In the genomic region with DNA sequence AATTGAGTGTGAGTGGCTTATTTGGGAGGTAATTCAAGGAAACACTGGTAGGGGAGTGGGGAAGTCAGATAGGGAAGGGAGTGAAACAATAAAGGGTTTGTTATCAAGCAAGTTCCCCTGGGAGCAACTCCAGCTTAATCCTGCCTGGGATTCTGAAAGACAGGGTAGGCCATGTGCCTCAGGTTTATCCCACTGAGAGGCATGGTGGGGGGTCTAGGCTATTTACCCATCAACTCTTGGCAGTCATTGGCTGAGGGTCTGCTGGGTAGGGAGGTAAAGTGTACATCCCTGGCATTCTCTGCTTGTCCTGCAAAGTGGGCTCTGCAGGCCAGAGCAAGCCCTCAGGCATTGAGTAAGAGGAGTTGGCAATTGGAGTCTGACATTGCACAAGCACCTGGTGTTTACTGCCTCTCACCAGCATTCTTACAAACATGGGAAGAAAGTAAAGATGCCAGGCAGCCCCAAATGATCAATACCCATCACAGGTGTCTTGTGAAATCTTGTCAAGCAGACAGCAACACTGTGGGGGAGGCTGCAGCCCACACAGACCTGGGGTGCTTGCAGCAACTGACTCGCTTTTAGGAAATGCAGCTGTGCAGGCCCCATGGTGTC, we compare ENCODE assay signal across 13 cellular contexts.
DNase-seq lines count a peak whose midpoint lies in the region; ATAC-seq and TF ChIP-seq lines count a peak whose summit lies in the region.
"Had no signal": no experiment of that assay in that cellular context is flagged by ENCODE, and none has a peak within 500 bp of the region (broad histone marks: within the 10 kb centered on the region; RNA-seq: fewer than 3 reads in every experiment).

No MANE protein-coding gene starts in this region.

- H3K4me3 ChIP-seq in endodermal cell (ENCODE audit: low read length) (no peak overlapping the region), thymus (ENCODE audit: low read length) (no peak overlapping the region)

- peaks cover 26% of the 10 kb centered on the region for H3K27me3 ChIP-seq in endodermal cell (ENCODE audit: control insufficient read depth, insufficient read depth, low read length, poor library complexity, severe bottlenecking)
- no peaks in the 10 kb centered on the region for H3K27me3 ChIP-seq in thymus (ENCODE audit: control insufficient read depth, insufficient read depth)

- no peak overlapping the region for H3K9ac ChIP-seq in endodermal cell (ENCODE audit: extremely low read depth, low read length, poor library complexity, severe bottlenecking)

- no peaks in the 10 kb centered on the region for H3K36me3 Mint-ChIP-seq in endodermal cell (ENCODE audit: low read depth)
- H3K36me3 Mint-ChIP-seq: brain had no signal

- H3K9me3 Mint-ChIP-seq in endodermal cell = no peaks in the 10 kb centered on the region
- H3K9me3 Mint-ChIP-seq: activated T-helper 17 cell treated with anti-CD3 and anti-CD28 coated beads, Interleukin-2, amount 50 U/mL, for 72 hours; brain had no signal

- 96 to 100% methylated on average over 1 of the region's 1 CpG for WGBS in endodermal cell (ENCODE audit: insufficient coverage in 1 of 2, insufficient read length in 1 of 2), 2 experiments
- WGBS in thymus = 9% methylated on average over 1 of the region's 1 CpG

- no peak for TF ChIP-seq CTCF in endodermal cell (conservative IDR thresholded peaks at IDR 0.05)

- peaks cover 49% of the 10 kb centered on the region for H3K4me1 Mint-ChIP-seq in endodermal cell
- H3K4me1 Mint-ChIP-seq: activated T-helper 17 cell treated with anti-CD3 and anti-CD28 coated beads, Interleukin-2, amount 50 U/mL, for 72 hours had no signal

- H3K4me3 Mint-ChIP-seq in endodermal cell = no peak overlapping the region
- H3K4me3 Mint-ChIP-seq: activated T-helper 17 cell treated with anti-CD3 and anti-CD28 coated beads, Interleukin-2, amount 50 U/mL, for 72 hours; brain had no signal

- peaks cover 16% of the 10 kb centered on the region for H3K4me1 ChIP-seq in endodermal cell (ENCODE audit: control insufficient read depth, insufficient read depth, low read length)
- peaks cover 70% of the 10 kb centered on the region for H3K4me1 ChIP-seq in thymus (ENCODE audit: control insufficient read depth, insufficient read depth, low read length)

- intact Hi-C loops in posterior vena cava (cut with DNase I) = no loop called here

- peaks cover 28% of the 10 kb centered on the region for H3K27me3 Mint-ChIP-seq in endodermal cell (ENCODE audit: insufficient read depth)
- H3K27me3 Mint-ChIP-seq: activated T-helper 17 cell treated with anti-CD3 and anti-CD28 coated beads, Interleukin-2, amount 50 U/mL, for 72 hours; brain had no signal

- H3K27ac Mint-ChIP-seq in endodermal cell = peak overlapping the region; percentile 86
- H3K27ac Mint-ChIP-seq: activated T-helper 17 cell treated with anti-CD3 and anti-CD28 coated beads, Interleukin-2, amount 50 U/mL, for 72 hours had no signal

- no peak for ATAC-seq in GM18505 (IDR thresholded peaks at IDR 0.05; ENCODE audit: unreplicated experiment)
- ATAC-seq: activated T-helper 17 cell treated with anti-CD3 and anti-CD28 coated beads, Interleukin-2, amount 50 U/mL, for 72 hours had no signal

- H3K36me3 ChIP-seq in endodermal cell (ENCODE audit: control insufficient read depth, insufficient read depth, low read length) = no peaks in the 10 kb centered on the region
- H3K36me3 ChIP-seq in thymus (ENCODE audit: control insufficient read depth, insufficient read depth) = no peaks in the 10 kb centered on the region

- H3K27ac ChIP-seq in endodermal cell (ENCODE audit: low read depth, low read length) = no peak overlapping the region
- H3K27ac ChIP-seq in thymus (ENCODE audit: low read depth) = peak overlapping the region; percentile 85

- DNase-seq in SIG-M5 treated with dmso at 0.1 percent for 504 hours (lab: John Stamatoyannopoulos, UW; ENCODE audit: unreplicated experiment) (peak; percentile 5), SIG-M5 (lab: John Stamatoyannopoulos, UW) (no peak), NCI-H345 (lab: John Stamatoyannopoulos, UW) (peak; percentile 78), endodermal cell (peak; percentile 79), HuH-7.5 (ENCODE audit: low spot score) (no peak), posterior vena cava (ENCODE audit: low spot score) (no peak)
- DNase-seq: activated CD4-positive, alpha-beta T cell treated with anti-CD3 and anti-CD28 coated beads for 4 hours; NCI-H1092 treated with DMSO at 0.1 percent for 48 hours; stimulated activated CD4-positive, alpha-beta T cell treated with anti-CD3 and anti-CD28 coated beads, Interleukin-1b, Interleukin-23, amount 100 ng/mL, for 48 hours had no signal

- H3K9me3 ChIP-seq in endodermal cell (ENCODE audit: control insufficient read depth, low read length) = no peaks in the 10 kb centered on the region
- H3K9me3 ChIP-seq in thymus (ENCODE audit: control insufficient read depth) = no peaks in the 10 kb centered on the region

- no peak for TF ChIP-seq POLR2A in GM18505 (IDR thresholded peaks at IDR 0.05; ENCODE audit: borderline replicate concordance, extremely low read depth, insufficient read depth, insufficient read length)

Comparison
In these comparisons a context has a peak if more than half of its experiments do, and no peak if none do; other contexts are left out.
1. DNase-seq: peak in SIG-M5 treated with dmso at 0.1 percent for 504 hours (single experiment), NCI-H345 (single experiment) and endodermal cell (single experiment); none in SIG-M5 (single experiment), HuH-7.5 (single experiment) and posterior vena cava (single experiment).